In genomic region chr5:135386886-135387628, GRCh38 we compare ENCODE assay signal across 8 cellular contexts. TPM values are rescaled to one million over a fixed set of nuclear protein-coding genes. Genes with fewer than 3 reads are reported as not detected.
A peak's percentile ranks its signal among the peaks of the same experiment; 100 is the strongest.
DNase-seq lines count a peak whose midpoint lies in the region; ATAC-seq and TF ChIP-seq lines count a peak whose summit lies in the region.

No MANE protein-coding gene starts in this region.

- H3K27me3 ChIP-seq in Loucy (ENCODE audit: insufficient read depth, low read length, poor library complexity, severe bottlenecking) (no peaks in the 10 kb centered on the region), mesenchymal stem cell (ENCODE audit: control insufficient read depth in 1 of 2, insufficient read depth in 1 of 2, low read length in 2 of 2) (no peaks in the 10 kb centered on the region)

- no peak overlapping the region for H4K91ac ChIP-seq in mesenchymal stem cell (ENCODE audit: low read length)

- H3F3A ChIP-seq in Loucy (ENCODE audit: low read depth), result no peaks in the 10 kb centered on the region

- peak overlapping the region in 1 of 2 experiments; percentile 51 for H3K18ac ChIP-seq in mesenchymal stem cell (ENCODE audit: low read depth in 1 of 2, low read length in 2 of 2)

- TF ChIP-seq CTCF in AG09309 (IDR thresholded peaks at IDR 0.05; ENCODE audit: control insufficient read depth, insufficient read depth, low read depth, low read length, missing control alignments), result no peak
- no peak for TF ChIP-seq CTCF in Loucy (conservative IDR thresholded peaks at IDR 0.05; ENCODE audit: low read length)
- TF ChIP-seq CTCF in chondrocyte (IDR thresholded peaks at IDR 0.05), result no peak

- H2BK5ac ChIP-seq in mesenchymal stem cell (ENCODE audit: low read depth, low read length, poor library complexity, severe bottlenecking), result no peak overlapping the region

- peaks cover 100% of the 10 kb centered on the region for H3K79me2 ChIP-seq in Loucy (ENCODE audit: insufficient read depth, low read length)

- peaks cover 18% of the 10 kb centered on the region for H3K36me3 Mint-ChIP-seq in chondrocyte (ENCODE audit: low read depth)

- peaks cover 77% of the 10 kb centered on the region for H3K4me1 Mint-ChIP-seq in chondrocyte (ENCODE audit: low read depth)

- H3K27ac ChIP-seq in mesenchymal stem cell (ENCODE audit: low read length, poor library complexity, severe bottlenecking), result peak overlapping the region; percentile 10

- H3K9me3 Mint-ChIP-seq in chondrocyte (ENCODE audit: low read depth), result no peaks in the 10 kb centered on the region

- no peaks in the 10 kb centered on the region for H3K9me3 ChIP-seq in Loucy (ENCODE audit: insufficient read depth, low read depth, low read length)
- no peaks in the 10 kb centered on the region for H3K9me3 ChIP-seq in mesenchymal stem cell (ENCODE audit: control insufficient read depth, low read length)

- H3K4me3 Mint-ChIP-seq in chondrocyte (ENCODE audit: unreplicated experiment), result peak overlapping the region; percentile 3

- peak overlapping the region; percentile 15 to 52 for H2BK12ac ChIP-seq in mesenchymal stem cell (ENCODE audit: low read length in 2 of 2)

- no peak overlapping the region for H3K4me3 ChIP-seq in AG09309 (ENCODE audit: control insufficient read depth, low read depth, low read length)
- no peak overlapping the region for H3K4me3 ChIP-seq in Loucy (ENCODE audit: low read length, poor library complexity, severe bottlenecking)
- H3K4me3 ChIP-seq in mesenchymal stem cell (ENCODE audit: insufficient read depth in 1 of 2, low read depth in 1 of 2, low read length in 2 of 2), result peak overlapping the region in 1 of 2 experiments; percentile 32

- WGBS in mesenchymal stem cell, result 87% methylated on average over 8 of the region's 8 CpGs

- H3K23ac ChIP-seq in mesenchymal stem cell (ENCODE audit: low read length in 2 of 2), result no peak overlapping the region

- no peak overlapping the region for H2BK15ac ChIP-seq in mesenchymal stem cell (ENCODE audit: low read depth, poor library complexity, severe bottlenecking)

- H3K36me3 ChIP-seq in Loucy (ENCODE audit: insufficient read depth, low read length) (peaks cover 99% of the 10 kb centered on the region), mesenchymal stem cell (ENCODE audit: control insufficient read depth in 1 of 2, insufficient read depth in 2 of 2, low read depth in 1 of 2, low read length in 2 of 2) (peaks cover 42 to 48% of the 10 kb centered on the region in 2 experiments)

- DNase-seq in AG09309 (ENCODE audit: low read depth) (peak; percentile 82), chondrocyte (ENCODE audit: low spot score) (no peak), mesenchymal stem cell (peak; percentile 84), NCI-H345 treated with DMSO at 0.1 percent for 48 hours (lab: John Stamatoyannopoulos, UW; ENCODE audit: unreplicated experiment) (no peak)

- H3K4ac ChIP-seq in mesenchymal stem cell (ENCODE audit: low read depth in 1 of 2, low read length in 2 of 2), result peak overlapping the region in 1 of 2 experiments; percentile 52

- H3K14ac ChIP-seq in mesenchymal stem cell (ENCODE audit: low read length in 2 of 2), result no peak overlapping the region

- H3K9ac ChIP-seq in Loucy (ENCODE audit: low read depth, low read length, poor library complexity, severe bottlenecking) (no peak overlapping the region), mesenchymal stem cell (ENCODE audit: low read length) (peak overlapping the region; percentile 56)

- H2AK5ac ChIP-seq in mesenchymal stem cell (ENCODE audit: low read length, severe bottlenecking), result peak overlapping the region; percentile 50

- peaks cover 99% of the 10 kb centered on the region for H4K20me1 ChIP-seq in Loucy (ENCODE audit: insufficient read depth, low read length, poor library complexity, severe bottlenecking)

- no peak for ATAC-seq in activated CD4-positive, CD25-positive, alpha-beta regulatory T cell treated with anti-CD3 and anti-CD28 coated beads, Interleukin-2, amount 50 U/mL, for 24 hours
- ATAC-seq in GM18520 (IDR thresholded peaks at IDR 0.05; ENCODE audit: unreplicated experiment), result no peak
- no peak for ATAC-seq in GM18502 (IDR thresholded peaks at IDR 0.05; ENCODE audit: poor library complexity, unreplicated experiment)

- H3K4me2 ChIP-seq in Loucy (ENCODE audit: low read depth, low read length, poor library complexity, severe bottlenecking), result peak overlapping the region; percentile 93
- H3K4me2 ChIP-seq in mesenchymal stem cell (ENCODE audit: low read length, poor library complexity, severe bottlenecking), result no peak overlapping the region

- H3K9me2 ChIP-seq in Loucy (replicated peaks; ENCODE audit: low read depth, low read length), result no peaks in the 10 kb centered on the region

- H3K4me1 ChIP-seq in Loucy (ENCODE audit: insufficient read depth, low read length, poor library complexity, severe bottlenecking) (peaks cover 91% of the 10 kb centered on the region), mesenchymal stem cell (ENCODE audit: control insufficient read depth, insufficient read depth, low read depth, low read length) (peaks cover 50% of the 10 kb centered on the region)

- peak overlapping the region; percentile 92 for H3K27ac Mint-ChIP-seq in chondrocyte (ENCODE audit: unreplicated experiment)

- peaks cover 25% of the 10 kb centered on the region for H3K79me1 ChIP-seq in mesenchymal stem cell (replicated peaks; ENCODE audit: low read length, poor library complexity, severe bottlenecking)

- H4K8ac ChIP-seq in mesenchymal stem cell (ENCODE audit: low read length), result peak overlapping the region; percentile 38

- no peak overlapping the region for H2BK120ac ChIP-seq in mesenchymal stem cell (ENCODE audit: low read depth, low read length)

- H2AFZ ChIP-seq in Loucy (ENCODE audit: low read length), result no peak overlapping the region
- no peak overlapping the region for H2AFZ ChIP-seq in mesenchymal stem cell (ENCODE audit: low read depth, low read length)

- no peaks in the 10 kb centered on the region for H3K27me3 Mint-ChIP-seq in chondrocyte (ENCODE audit: low read depth)

RNA-seq across cellular contexts. Expression of gene MACROH2A1, which starts 12.0 kb away (rescaled TPM):
- total RNA-seq in chondrocyte, result 100 to 142 TPM (median 102 TPM) in 3 replicates
- 114 TPM for polyA plus RNA-seq in mesenchymal stem cell (2013, experiment 1 of 2)
- polyA plus RNA-seq in mesenchymal stem cell (2013, experiment 2 of 2), result 113 TPM

Comparison
In these comparisons a context has a peak if more than half of its experiments do, and no peak if none do; other contexts are left out.
1. DNase-seq: peak in AG09309 (single experiment) and mesenchymal stem cell (single experiment); none in chondrocyte (single experiment) and NCI-H345 treated with DMSO at 0.1 percent for 48 hours (single experiment).